25 cellular contexts compared by ENCODE assay signal in genomic region chr20:57471496-57472210, GRCh38. TPM values are rescaled to one million over a fixed set of nuclear protein-coding genes. Genes with fewer than 3 reads are reported as not detected.
DNase-seq lines count a peak whose midpoint lies in the region; ATAC-seq, FAIRE-seq and TF ChIP-seq lines count a peak whose summit lies in the region.
"Had no signal": no experiment of that assay in that cellular context is flagged by ENCODE, and none has a peak within 500 bp of the region (broad histone marks: within the 10 kb centered on the region; RNA-seq: fewer than 3 reads in every experiment).

No MANE protein-coding gene starts in this region.

- no peak overlapping the region for H3K4me3 Mint-ChIP-seq in natural killer cell
- H3K4me3 Mint-ChIP-seq in natural killer cell treated with Interleukin-12 subunit alpha and Interleukin-12 subunit beta and Interleukin-15 and Interleukin-18, amount 100 ng/mL, for 72 hours, result no peak overlapping the region
- no peak overlapping the region for H3K4me3 Mint-ChIP-seq in neural progenitor cell
- H3K4me3 Mint-ChIP-seq: activated CD4-positive, alpha-beta T cell treated with anti-CD3 and anti-CD28 coated beads, Interleukin-2, amount 10 ng/mL, durations not matched to agents 24 days and 14 days; activated CD8-positive, alpha-beta memory T cell treated with anti-CD3 and anti-CD28 coated beads, Interleukin-2, amount 10 ng/mL, durations not matched to agents 7 days and 5 days; naive B cell; T-helper 2 cell treated with Interferon-gamma antibody and Interleukin-4, amounts not matched to agents 5 μg/mL and 100 μg/mL, for 36 hours had no signal

- TF ChIP-seq EP300 in H1 (IDR thresholded peaks at IDR 0.05; ENCODE audit: borderline replicate concordance in 1 of 2, low read depth in 2 of 2, low read length in 2 of 2), result no peak

- intact Hi-C loops in natural killer cell (cut with micrococcal nuclease), result loop anchor here (5.0 kb wide), 2 partner anchors 39 to 79 kb away; partner anchors contain the start of gene RBM38
- intact Hi-C loops in gastrocnemius medialis (cut with DNase I; ENCODE audit: low total_unique reads), result no loop called here

- no peaks in the 10 kb centered on the region for H3K9me3 Mint-ChIP-seq in natural killer cell
- no peaks in the 10 kb centered on the region for H3K9me3 Mint-ChIP-seq in natural killer cell treated with Interleukin-12 subunit alpha and Interleukin-12 subunit beta and Interleukin-15 and Interleukin-18, amount 100 ng/mL, for 72 hours
- H3K9me3 Mint-ChIP-seq in neural progenitor cell, result peaks cover 2% of the 10 kb centered on the region
- H3K9me3 Mint-ChIP-seq: activated CD4-positive, alpha-beta T cell treated with anti-CD3 and anti-CD28 coated beads, Interleukin-2, amount 10 ng/mL, durations not matched to agents 24 days and 14 days; activated naive CD4-positive, alpha-beta T cell treated with anti-CD3 and anti-CD28 coated beads, Interleukin-2, amount 50 U/mL, for 72 hours; T-helper 2 cell treated with Interferon-gamma antibody and Interleukin-4, amounts not matched to agents 5 μg/mL and 100 μg/mL, for 36 hours had no signal

- H3K79me1 ChIP-seq in H1 (ENCODE audit: low read depth, low read length), result no peaks in the 10 kb centered on the region

- no peak for TF ChIP-seq POLR2A in H1 (IDR thresholded peaks at IDR 0.05; ENCODE audit: control extremely low read depth in 1 of 2, low read depth in 2 of 2, low read length in 2 of 2)
- TF ChIP-seq POLR2A in gastrocnemius medialis (IDR thresholded peaks at IDR 0.05), result no peak

- no peaks in the 10 kb centered on the region for H3K36me3 Mint-ChIP-seq in natural killer cell
- H3K36me3 Mint-ChIP-seq in natural killer cell treated with Interleukin-12 subunit alpha and Interleukin-12 subunit beta and Interleukin-15 and Interleukin-18, amount 100 ng/mL, for 72 hours, result no peaks in the 10 kb centered on the region
- no peaks in the 10 kb centered on the region for H3K36me3 Mint-ChIP-seq in neural progenitor cell
- H3K36me3 Mint-ChIP-seq: activated CD8-positive, alpha-beta memory T cell treated with anti-CD3 and anti-CD28 coated beads, Interleukin-2, amount 10 ng/mL, durations not matched to agents 7 days and 5 days; activated naive CD4-positive, alpha-beta T cell treated with anti-CD3 and anti-CD28 coated beads, Interleukin-2, amount 50 U/mL, for 72 hours; naive B cell had no signal

- no peak for TF ChIP-seq RAD21 in H1 (IDR thresholded peaks at IDR 0.05 in 1 of 2, conservative IDR thresholded peaks at IDR 0.05 in 1 of 2; ENCODE audit: low read depth in 2 of 2, low read length in 2 of 2)

- FAIRE-seq in H1 (lab: Jason Lieb, UNC), result no peak

- H4K5ac ChIP-seq in H1 (ENCODE audit: insufficient read length, low read depth, low read length), result no peak overlapping the region

- CTCF ChIA-PET in H1 (lab: Charles Lee; ENCODE audit: partially characterized antibody), result interaction anchor here (1.1 to 5.3 kb wide), 9 partner anchors 7 to 90 kb away, joined by 3 to 23 read pairs (median 8); no protein-coding TSS in a partner anchor

- H4K91ac ChIP-seq in H1 (replicated peaks; ENCODE audit: insufficient read length, low read length), result peak overlapping the region; percentile 29

- H3K18ac ChIP-seq in H1 (ENCODE audit: extremely low read depth, low read length), result peak overlapping the region; percentile 43; the same call in 1 of the 2 replicates

- H3K4ac ChIP-seq in H1 (replicated peaks; ENCODE audit: insufficient read length, low read depth, low read length), result no peak overlapping the region

- H3K4me2 ChIP-seq in H1 (ENCODE audit: insufficient read depth in 1 of 2, low read depth in 2 of 2, low read length in 2 of 2), result no peak overlapping the region
- H3K4me2 ChIP-seq in neural progenitor cell, result peak overlapping the region; percentile 68

- H3K9me3 ChIP-seq in H1 (ENCODE audit: insufficient read depth in 2 of 2, low read depth in 1 of 2, low read length in 1 of 2), result no peaks in the 10 kb centered on the region
- no peaks in the 10 kb centered on the region for H3K9me3 ChIP-seq in neural progenitor cell (ENCODE audit: low read depth)
- H3K9me3 ChIP-seq in gastrocnemius medialis, result no peaks in the 10 kb centered on the region
- H3K9me3 ChIP-seq: heart right ventricle, transverse colon had no signal

- ATAC-seq in natural killer cell (no peak), HG03460 (IDR thresholded peaks at IDR 0.05; ENCODE audit: unreplicated experiment) (no peak), gastrocnemius medialis (no peak)
- ATAC-seq in natural killer cell treated with Interleukin-12 subunit alpha and Interleukin-12 subunit beta and Interleukin-15 and Interleukin-18, amount 100 ng/mL, for 72 hours, result no peak
- ATAC-seq: activated CD8-positive, alpha-beta memory T cell treated with anti-CD3 and anti-CD28 coated beads, Interleukin-2, amount 10 ng/mL, durations not matched to agents 7 days and 5 days; heart right ventricle; left lobe of liver; sciatic nerve; SK-N-SH treated with all-trans-retinoic acid at 6 μM for 48 hours had no signal

- no peak overlapping the region for H3K56ac ChIP-seq in H1 (replicated peaks; ENCODE audit: insufficient read length, low read depth, low read length)

- H3K14ac ChIP-seq in H1 (ENCODE audit: insufficient read length), result no peak overlapping the region

- H3K79me2 ChIP-seq in H1 (ENCODE audit: control insufficient read depth in 1 of 2, insufficient read depth in 2 of 2, low read length in 2 of 2), result no peaks in the 10 kb centered on the region
- H3K79me2 ChIP-seq in neural progenitor cell (ENCODE audit: low read depth), result no peaks in the 10 kb centered on the region

- H4K20me1 ChIP-seq in H1 (replicated peaks in 1 of 2; ENCODE audit: control insufficient read depth in 1 of 2, insufficient read depth in 2 of 2, low read length in 2 of 2) (no peaks in the 10 kb centered on the region), neural progenitor cell (ENCODE audit: low read depth) (no peaks in the 10 kb centered on the region)

- no peak overlapping the region for H2AK5ac ChIP-seq in H1 (ENCODE audit: low read depth, low read length)

- peak overlapping the region; percentile 60; the same call in 1 of the 2 replicates for H2BK12ac ChIP-seq in H1 (ENCODE audit: low read depth, low read length)

- no peak overlapping the region for H3K27ac ChIP-seq in H1 (ENCODE audit: low read depth, low read length)
- H3K27ac ChIP-seq in neural progenitor cell, result no peak overlapping the region
- no peak overlapping the region for H3K27ac ChIP-seq in gastrocnemius medialis
- H3K27ac ChIP-seq: epithelial cell of prostate, heart right ventricle had no signal

- no peaks in the 10 kb centered on the region for H3K23me2 ChIP-seq in H1 (ENCODE audit: low read depth, low read length)

- H3K27ac Mint-ChIP-seq in natural killer cell (peak overlapping the region; percentile 74 to 87), neural progenitor cell (no peak overlapping the region)
- peak overlapping the region in 1 of 2 donors; percentile 82 for H3K27ac Mint-ChIP-seq in natural killer cell treated with Interleukin-12 subunit alpha and Interleukin-12 subunit beta and Interleukin-15 and Interleukin-18, amount 100 ng/mL, for 72 hours
- H3K27ac Mint-ChIP-seq: activated CD4-positive, alpha-beta T cell treated with anti-CD3 and anti-CD28 coated beads, Interleukin-2, amount 10 ng/mL, durations not matched to agents 24 days and 14 days; activated CD8-positive, alpha-beta memory T cell treated with anti-CD3 and anti-CD28 coated beads, Interleukin-2, amount 10 ng/mL, durations not matched to agents 7 days and 5 days; progenitor cell of endocrine pancreas; T-helper 2 cell treated with Interferon-gamma antibody and Interleukin-4, amounts not matched to agents 5 μg/mL and 100 μg/mL, for 36 hours had no signal

- WGBS in H1 (ENCODE audit: extremely low coverage in 1 of 2, insufficient coverage in 1 of 2, insufficient read length in 1 of 2, insufficient replicate concordance in 2 of 2, low coverage in 1 of 2, low lambda C conversion rate in 2 of 2, missing lambda C conversion rate in 1 of 2), 2 experiments, result 75% methylated on average over 12 of the region's 12 CpGs; no CpG with 5 or more reads in 1 of the 2 experiments

- no peak for TF ChIP-seq CTCF in natural killer cell (IDR thresholded peaks at IDR 0.05)
- TF ChIP-seq CTCF in H1 (IDR thresholded peaks at IDR 0.05; ENCODE audit: control extremely low read depth in 1 of 3, insufficient read depth in 1 of 3, low read depth in 1 of 3, low read length in 3 of 3), result no peak
- no peak for TF ChIP-seq CTCF in neural progenitor cell (IDR thresholded peaks at IDR 0.05)
- TF ChIP-seq CTCF in gastrocnemius medialis (IDR thresholded peaks at IDR 0.05 in 4 of 5, conservative IDR thresholded peaks at IDR 0.05 in 1 of 5), result no peak

- in situ Hi-C loops in gastrocnemius medialis (cut with MboI; ENCODE audit: low sequenced_read_pairs in 4 of 4), result no loop called here

- no peaks in the 10 kb centered on the region; a peak in 1 of 7 replicates for H3K27me3 ChIP-seq in H1 (replicated peaks in 1 of 4; ENCODE audit: control insufficient read depth in 3 of 4, extremely low read depth in 1 of 4, insufficient read depth in 3 of 4, low read length in 3 of 4)
- no peaks in the 10 kb centered on the region for H3K27me3 ChIP-seq in neural progenitor cell
- H3K27me3 ChIP-seq in gastrocnemius medialis, result peaks cover 0 to 2% (median 0%) of the 10 kb centered on the region in 3 donors
- H3K27me3 ChIP-seq: transverse colon had no signal

- H3K36me3 ChIP-seq in H1 (ENCODE audit: control insufficient read depth in 2 of 4, insufficient read depth in 4 of 4, low read length in 3 of 4), result no peaks in the 10 kb centered on the region
- no peaks in the 10 kb centered on the region for H3K36me3 ChIP-seq in neural progenitor cell
- no peaks in the 10 kb centered on the region for H3K36me3 ChIP-seq in gastrocnemius medialis
- H3K36me3 ChIP-seq: heart right ventricle, transverse colon had no signal

- H3K4me1 ChIP-seq in H1 (replicated peaks in 1 of 4; ENCODE audit: control insufficient read depth in 3 of 4, insufficient read depth in 4 of 4, low read length in 3 of 4) (peaks cover 0 to 30% (median 19%) of the 10 kb centered on the region in 4 experiments; a peak in 6 of 7 replicates), neural progenitor cell (peaks cover 46% of the 10 kb centered on the region), gastrocnemius medialis (peaks cover 35 to 62% of the 10 kb centered on the region in 2 donors)

- H2BK20ac ChIP-seq in H1 (ENCODE audit: low read length), result peak overlapping the region; percentile 34; the same call in 1 of the 2 replicates

- no peak overlapping the region for H3K23ac ChIP-seq in H1 (ENCODE audit: insufficient read length)

- H3K9ac ChIP-seq in H1 (replicated peaks in 1 of 4; ENCODE audit: extremely low read depth in 1 of 4, low read depth in 3 of 4, low read length in 3 of 4) (no peak overlapping the region), neural progenitor cell (no peak overlapping the region)

- H3K4me3 ChIP-seq in H1 (ENCODE audit: extremely low read depth in 1 of 4, insufficient read depth in 2 of 4, low read depth in 3 of 4, low read length in 4 of 4) (peak overlapping the region in 1 of 4 experiments; percentile 17; a peak in 1 of 8 replicates), neural progenitor cell (peak overlapping the region; percentile 14), gastrocnemius medialis (no peak overlapping the region)
- H3K4me3 ChIP-seq: heart right ventricle, transverse colon had no signal

- H2AFZ ChIP-seq in H1 (ENCODE audit: low read length) (0 out of 2 replicates have a peak overlapping the region, but pooled peaks have one; percentile 43), neural progenitor cell (replicated peaks) (peak overlapping the region; percentile 73)

- POLR2A ChIA-PET in H1 (lab: Charles Lee; ENCODE audit: partially characterized antibody), result interaction anchor here (1.1 to 2.1 kb wide), 3 partner anchors 26 to 83 kb away, joined by 3 to 13 read pairs (median 3); partner anchors contain the start of gene RBM38

- H3F3A ChIP-seq in neural progenitor cell (ENCODE audit: low read depth), result peaks cover 29% of the 10 kb centered on the region

- DNase-seq in natural killer cell (no peak), H1 (ENCODE audit: low read depth in 1 of 2, low spot score in 2 of 2) (no peak), neural progenitor cell (ENCODE audit: low spot score) (no peak), gastrocnemius medialis (no peak), NCI-H1694 treated with DMSO at 0.1 percent for 48 hours (lab: John Stamatoyannopoulos, UW) (no peak), SIG-M5 (lab: John Stamatoyannopoulos, UW) (no peak)
- no peak for DNase-seq in natural killer cell treated with Interleukin-12 subunit alpha and Interleukin-12 subunit beta and Interleukin-15 and Interleukin-18, amount 100 ng/mL, for 72 hours (ENCODE audit: low spot score)
- DNase-seq: activated CD4-positive, alpha-beta T cell treated with anti-CD3 and anti-CD28 coated beads, Interleukin-2, amount 10 ng/mL, durations not matched to agents 24 days and 14 days; activated CD8-positive, alpha-beta memory T cell treated with anti-CD3 and anti-CD28 coated beads, Interleukin-2, amount 10 ng/mL, durations not matched to agents 7 days and 5 days; C1 segment of cervical spinal cord; heart right ventricle; naive B cell; NCI-H1092 treated with DMSO at 0.1 percent for 48 hours; NCI-H2029; NCI-H2227 treated with DMSO at 0.1 percent for 48 hours; stimulated activated CD4-positive, alpha-beta T cell treated with anti-CD3 and anti-CD28 coated beads, Interleukin-15, amount 100 ng/mL, for 24 hours; transverse colon had no signal

- H3K27me3 Mint-ChIP-seq in natural killer cell (ENCODE audit: low read depth in 2 of 2) (peaks cover 0 to 3% of the 10 kb centered on the region in 2 donors), neural progenitor cell (ENCODE audit: insufficient read depth, low read depth) (peaks cover 13% of the 10 kb centered on the region)
- H3K27me3 Mint-ChIP-seq in natural killer cell treated with Interleukin-12 subunit alpha and Interleukin-12 subunit beta and Interleukin-15 and Interleukin-18, amount 100 ng/mL, for 72 hours, result no peaks in the 10 kb centered on the region
- H3K27me3 Mint-ChIP-seq: activated CD4-positive, alpha-beta T cell treated with anti-CD3 and anti-CD28 coated beads, Interleukin-2, amount 10 ng/mL, durations not matched to agents 24 days and 14 days; naive B cell had no signal

- H2BK120ac ChIP-seq in H1 (replicated peaks; ENCODE audit: low read depth, low read length), result no peak overlapping the region

- H2BK15ac ChIP-seq in H1 (ENCODE audit: low read length), result peak overlapping the region; percentile 31; the same call in 1 of the 2 replicates

- peak overlapping the region; percentile 36; the same call in 1 of the 2 replicates for H4K8ac ChIP-seq in H1 (ENCODE audit: extremely low read depth, insufficient read depth, low read length)

- peaks cover 33 to 50% of the 10 kb centered on the region in 2 donors for H3K4me1 Mint-ChIP-seq in natural killer cell
- peaks cover 20 to 32% of the 10 kb centered on the region in 2 donors for H3K4me1 Mint-ChIP-seq in natural killer cell treated with Interleukin-12 subunit alpha and Interleukin-12 subunit beta and Interleukin-15 and Interleukin-18, amount 100 ng/mL, for 72 hours (ENCODE audit: low read depth in 2 of 2)
- H3K4me1 Mint-ChIP-seq in neural progenitor cell, result peaks cover 52% of the 10 kb centered on the region

- peak overlapping the region; percentile 21; the same call in 1 of the 2 replicates for H2BK5ac ChIP-seq in H1 (ENCODE audit: low read depth, low read length)

RNA-seq across cellular contexts. Expression of gene CTCFL, which starts 53.3 kb away (rescaled TPM):
- not detected for total RNA-seq in natural killer cell
- not detected for total RNA-seq in natural killer cell treated with Interleukin-12 subunit alpha and Interleukin-12 subunit beta and Interleukin-15 and Interleukin-18, amount 100 ng/mL, for 72 hours
- 0.80 and 0.82 TPM in 2 replicates for total RNA-seq in H1 (2021; fragmentation: NEBNext Ultra II Directional; extraction: Animal tissue kit (Norgen Biotek cat#: 25700))
- 0.30 and 0.75 TPM in 2 replicates for polyA plus RNA-seq in H1 (2011; rRNA removed)
- 1.0 TPM for polyA plus RNA-seq in H1 (2011; cell fraction: cytosol; rRNA removed)
- 1.0 TPM for polyA plus RNA-seq in H1 (2011; cell fraction: nucleus; rRNA removed)
- polyA plus RNA-seq in H1 (2012, experiment 1 of 2), result 0.13 to 0.45 TPM (median 0.32 TPM) in 4 replicates
- polyA plus RNA-seq in H1 (2012, experiment 2 of 2), result not detected
- polyA plus RNA-seq in H1 (2013, experiment 1 of 2), result 0.59 TPM
- polyA plus RNA-seq in H1 (2013, experiment 2 of 2), result 0.48 TPM
- 0.73 and 2.3 TPM in 2 replicates for polyA minus RNA-seq in H1 (2011; rRNA and poly(A)+ RNA removed)
- polyA minus RNA-seq in H1 (2011; cell fraction: cytosol; rRNA and poly(A)+ RNA removed), result 2.2 TPM
- polyA minus RNA-seq in H1 (2011; cell fraction: nucleus; rRNA and poly(A)+ RNA removed), result 1.3 TPM
- 0.34 TPM in 1 of 2 replicates, not detected in the other for total RNA-seq in neural progenitor cell (ENCODE audit: low replicate concordance)
- total RNA-seq in gastrocnemius medialis, result not detected
- total RNA-seq: activated CD4-positive, alpha-beta T cell treated with anti-CD3 and anti-CD28 coated beads, Interleukin-2, amount 10 ng/mL, durations not matched to agents 24 days and 14 days; activated CD8-positive, alpha-beta memory T cell treated with anti-CD3 and anti-CD28 coated beads, Interleukin-2, amount 10 ng/mL, durations not matched to agents 7 days and 5 days; activated naive CD4-positive, alpha-beta T cell treated with anti-CD3 and anti-CD28 coated beads, Interleukin-2, amount 50 U/mL, for 72 hours; heart right ventricle; progenitor cell of endocrine pancreas had no signal
- polyA plus RNA-seq: heart right ventricle had no signal
